Comparison of ENCODE assay signal across 8 cellular contexts in genomic region chr17:67963145-67963572, GRCh38. TPM values are rescaled to one million over a fixed set of nuclear protein-coding genes. Genes with fewer than 3 reads are reported as not detected.
DNase-seq lines count a peak whose midpoint lies in the region; TF ChIP-seq lines count a peak whose summit lies in the region.
"Not testable (repeated sequence)": the region's sequence is repeated elsewhere in the genome, so short reads cannot be mapped to it uniquely, and the experiment has no call there.

No MANE protein-coding gene starts in this region.

- H3K4me3 ChIP-seq in brain microvascular endothelial cell (ENCODE audit: low read depth, low read length); sigmoid colon; vagina: not testable (repeated sequence)

- H3K36me3 ChIP-seq in brain microvascular endothelial cell (replicated peaks) (peaks cover 28% of the 10 kb centered on the region), sigmoid colon (peaks cover 5 to 81% (median 26%) of the 10 kb centered on the region in 4 donors), vagina (peaks cover 0 to 34% of the 10 kb centered on the region in 2 donors)

- H3K9me3 ChIP-seq in sigmoid colon, vagina: not testable (repeated sequence)

- H3K4me1 ChIP-seq in sigmoid colon, vagina: not testable (repeated sequence)

- intact Hi-C loops in sigmoid colon (cut with DNase I): loop anchor here (1.0 kb wide), 1 partner anchor 57 kb away; no protein-coding TSS in a partner anchor
- intact Hi-C loops in vagina (cut with DNase I): loop anchor here (10.0 kb wide), 1 partner anchor 242 kb away; no protein-coding TSS in a partner anchor

- TF ChIP-seq POLR2A in sigmoid colon (IDR thresholded peaks at IDR 0.05); vagina (IDR thresholded peaks at IDR 0.05): not testable (repeated sequence)

- DNase-seq in HUDEP-2 (lab: John Stamatoyannopoulos, UW; ENCODE audit: unreplicated experiment in 76 of 76): peak in 65 of 76 experiments; percentile 4 to 80 (median 49)
- DNase-seq in NCI-H82 treated with DMSO at 0.1 percent for 48 hours (lab: John Stamatoyannopoulos, UW; ENCODE audit: unreplicated experiment): peak; percentile 24
- peak; percentile 61 to 63 for DNase-seq in activated CD4-positive, alpha-beta T cell treated with anti-CD3 and anti-CD28 coated beads for 24 hours (ENCODE audit: low read depth in 2 of 2)
- peak; percentile 75 for DNase-seq in brain microvascular endothelial cell
- DNase-seq in hypothalamus (lab: John Stamatoyannopoulos, UW): peak in 33 of 51 donors; percentile 1 to 84 (median 32)
- peak; percentile 81 for DNase-seq in sigmoid colon
- DNase-seq in vagina (ENCODE audit: extremely low spot score in 2 of 2): not testable (repeated sequence)

- H3K27me3 ChIP-seq in brain microvascular endothelial cell (replicated peaks); sigmoid colon; vagina: not testable (repeated sequence)

- WGBS in sigmoid colon, 2 donors: 0 to 2% methylated on average over 1 of the region's 1 CpG

- TF ChIP-seq CTCF in GM12873 (IDR thresholded peaks at IDR 0.05; ENCODE audit: insufficient read depth, low read depth, low read length, missing control alignments) (peak; percentile 56), brain microvascular endothelial cell (IDR thresholded peaks at IDR 0.05; ENCODE audit: low read depth, low read length, missing control alignments) (peak; percentile 54), sigmoid colon (IDR thresholded peaks at IDR 0.05) (peak; percentile 42 to 74 (median 59)), vagina (IDR thresholded peaks at IDR 0.05) (peak; percentile 42 to 75 (median 70))

- peak overlapping the region; percentile 53 for H3K27ac ChIP-seq in brain microvascular endothelial cell
- not testable (repeated sequence) for H3K27ac ChIP-seq in sigmoid colon, vagina

- in situ Hi-C loops in brain microvascular endothelial cell (cut with HindIII; ENCODE audit: low pct_ligation_motif_present, low sequenced_read_pairs): not testable (repeated sequence)

- TF ChIP-seq EP300 in sigmoid colon (IDR thresholded peaks at IDR 0.05): not testable (repeated sequence)

RNA-seq across cellular contexts. Expression of gene C17orf58, which starts 33.1 kb away (rescaled TPM):
- total RNA-seq in sigmoid colon (10 to 100 TPM in 1 of 4 donors, 1 to 10 TPM in 3; 1.4 to 12.5 (median 5.1) TPM), vagina (9.8 TPM)
- 10 to 100 TPM in 2 of 3 donors, 1 to 10 TPM in 1; 8.3 to 24.7 (median 22.2) TPM for polyA plus RNA-seq in sigmoid colon
